In the genomic region with DNA sequence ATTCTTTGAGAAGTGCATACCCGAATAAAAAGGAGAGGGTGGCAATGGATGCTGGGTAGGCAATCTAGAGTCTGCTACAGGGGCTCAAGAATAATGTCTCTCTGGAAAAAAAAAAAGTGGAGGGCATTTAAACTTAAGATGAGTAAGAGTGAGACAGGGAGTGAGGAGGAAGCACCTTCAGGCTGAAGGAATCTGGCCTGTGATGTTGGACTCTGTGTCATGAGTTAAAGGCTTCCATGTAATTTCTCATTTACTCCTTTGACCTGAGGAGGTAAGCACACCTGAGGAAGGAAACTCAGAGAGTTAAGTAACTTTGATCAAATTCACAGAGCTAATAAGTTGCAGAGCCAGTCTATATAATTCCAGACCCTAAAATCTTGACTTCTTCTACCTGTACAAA, we compare ENCODE assay signal across 26 cellular contexts. TPM values are rescaled to one million over a fixed set of nuclear protein-coding genes. Genes with fewer than 3 reads are reported as not detected.
"Had no signal": no experiment of that assay in that cellular context is flagged by ENCODE, and none has a peak within 500 bp of the region (broad histone marks: within the 10 kb centered on the region; RNA-seq: fewer than 3 reads in every experiment).

No MANE protein-coding gene starts in this region.

- H3K9me3 Mint-ChIP-seq: mesothelial cell of epicardium had no signal

- DNase-seq: dermis blood vessel endothelial cell; dorsolateral prefrontal cortex; effector CD4-positive, alpha-beta T cell; effector memory CD4-positive, alpha-beta T cell; erythroblast; esophagus squamous epithelium; foreskin melanocyte; gastrocnemius medialis; glutamatergic neuron; head of caudate nucleus; heart right ventricle; hippocampal formation; left lung; left ventricle myocardium superior; lower lobe of right lung; mesenchymal stem cell; naive thymus-derived CD4-positive, alpha-beta T cell had no signal

- H3K4me3 ChIP-seq: coronary artery, dorsolateral prefrontal cortex, esophagus squamous epithelium, gastrocnemius medialis, heart right ventricle, left lung, lower lobe of right lung had no signal

- H3K36me3 Mint-ChIP-seq: mesothelial cell of epicardium had no signal

- FAIRE-seq: colon, endothelial cell of umbilical vein, islet of Langerhans, keratinocyte had no signal

- ATAC-seq: esophagus mucosa; gastrocnemius medialis; heart right ventricle; left lung; left ventricle myocardium superior; lower lobe of right lung; naive thymus-derived CD4-positive, alpha-beta T cell had no signal

- H3K27ac ChIP-seq: coronary artery, dorsolateral prefrontal cortex, epithelial cell of prostate, esophagus squamous epithelium, gastrocnemius medialis, heart right ventricle, left lung, lower lobe of right lung had no signal

- H3K27ac Mint-ChIP-seq: mesothelial cell of epicardium; naive thymus-derived CD4-positive, alpha-beta T cell had no signal

- H3K9me3 ChIP-seq: esophagus squamous epithelium, gastrocnemius medialis, heart right ventricle, left lung, lower lobe of right lung had no signal

- H3K36me3 ChIP-seq: esophagus squamous epithelium, gastrocnemius medialis, heart right ventricle, left lung, lower lobe of right lung had no signal

- H3K4me1 ChIP-seq: gastrocnemius medialis had no signal

RNA-seq across cellular contexts. Expression of a gene that starts 3.2 kb away (rescaled TPM):
- total RNA-seq: endothelial cell of umbilical vein, lung microvascular endothelial cell had no signal
- polyA plus RNA-seq: endothelial cell of umbilical vein, heart right ventricle had no signal
